26 cellular contexts compared by ENCODE assay signal in the genomic region with DNA sequence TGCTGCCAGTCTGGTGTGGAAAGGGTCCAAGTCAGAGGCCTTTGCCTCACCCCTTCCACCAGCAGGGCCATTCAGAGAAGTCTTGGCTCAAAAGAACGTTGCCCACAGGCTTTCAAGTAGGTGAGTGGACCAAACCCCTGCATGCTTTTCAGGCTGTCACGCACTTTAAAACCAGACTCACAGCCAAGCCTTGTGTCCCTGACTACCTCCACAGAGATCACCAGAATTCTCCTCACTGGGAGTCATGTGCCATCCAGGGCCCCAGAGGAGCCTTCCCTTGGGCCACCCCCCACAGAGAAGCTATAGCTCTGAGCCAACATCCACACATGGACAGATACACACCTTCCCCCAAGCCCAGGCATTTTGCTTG.
DNase-seq lines count a peak whose midpoint lies in the region; ATAC-seq and TF ChIP-seq lines count a peak whose summit lies in the region.
"Had no signal": no experiment of that assay in that cellular context is flagged by ENCODE, and none has a peak within 500 bp of the region (broad histone marks: within the 10 kb centered on the region; RNA-seq: fewer than 3 reads in every experiment).

No MANE protein-coding gene starts in this region.

- H3K27ac Mint-ChIP-seq in H9 = no peak overlapping the region; a peak in 1 of 7 replicates
- H3K27ac Mint-ChIP-seq: activated CD4-positive, alpha-beta T cell treated with anti-CD3 and anti-CD28 coated beads, Interleukin-2, amount 10 ng/mL, durations not matched to agents 24 days and 14 days; activated naive CD8-positive, alpha-beta T cell treated with anti-CD3 and anti-CD28 coated beads, Interleukin-2, amount 10 ng/mL, durations not matched to agents 7 days and 5 days; effector memory CD8-positive, alpha-beta T cell had no signal

- H3K4me2 ChIP-seq in H9 (ENCODE audit: insufficient read depth, insufficient read length, low read length) (no peak overlapping the region), trophoblast cell (ENCODE audit: low read length) (no peak overlapping the region), SK-N-SH (no peak overlapping the region)

- no peak overlapping the region for H2BK120ac ChIP-seq in H9 (ENCODE audit: low read depth, low read length, poor library complexity, severe bottlenecking)
- H2BK120ac ChIP-seq in trophoblast cell (ENCODE audit: insufficient read depth, low read length, poor library complexity) = peak overlapping the region; percentile 15

- H3K18ac ChIP-seq in H9 (ENCODE audit: insufficient read length, low read depth, low read length) (no peak overlapping the region), trophoblast cell (ENCODE audit: low read length) (no peak overlapping the region)

- H3K79me2 ChIP-seq in H9 (ENCODE audit: insufficient read depth, low read length) = no peaks in the 10 kb centered on the region
- H3K79me2 ChIP-seq in trophoblast cell (ENCODE audit: control insufficient read depth, insufficient read depth, low read length, poor library complexity) = peaks cover 3% of the 10 kb centered on the region
- no peaks in the 10 kb centered on the region for H3K79me2 ChIP-seq in SK-N-SH (ENCODE audit: insufficient read depth)
- H3K79me2 ChIP-seq: parathyroid adenoma had no signal

- ATAC-seq in GM21717 (IDR thresholded peaks at IDR 0.05; ENCODE audit: unreplicated experiment) = no peak
- ATAC-seq: body of pancreas; effector memory CD8-positive, alpha-beta T cell; gastrocnemius medialis; SK-N-SH treated with all-trans-retinoic acid at 6 μM for 48 hours had no signal

- no peak overlapping the region for H2BK15ac ChIP-seq in H9 (ENCODE audit: low read depth, low read length)

- no CpG with 5 or more reads among the region's 2 CpGs for WGBS in H9 (ENCODE audit: extremely low coverage, insufficient read length, low lambda C conversion rate)
- no CpG with 5 or more reads among the region's 2 CpGs for WGBS in trophoblast cell (ENCODE audit: extremely low coverage, insufficient coverage, insufficient read length)
- WGBS in SK-N-SH (ENCODE audit: low lambda C conversion rate) = no CpG with 5 or more reads among the region's 2 CpGs

- H4K12ac ChIP-seq in trophoblast cell (ENCODE audit: low read depth, low read length) = no peak overlapping the region

- H4K8ac ChIP-seq in H9 (replicated peaks; ENCODE audit: insufficient read length, low read depth, low read length) (no peak overlapping the region), trophoblast cell (ENCODE audit: low read depth, low read length) (no peak overlapping the region)

- H4K91ac ChIP-seq in H9 (ENCODE audit: insufficient read length, low read depth, low read length) = no peak overlapping the region
- peak overlapping the region; percentile 2 for H4K91ac ChIP-seq in trophoblast cell (ENCODE audit: low read depth, low read length)

- no peak overlapping the region for H3K9ac ChIP-seq in H9 (ENCODE audit: extremely low read depth, insufficient read length, low read length)
- no peak overlapping the region for H3K9ac ChIP-seq in trophoblast cell (ENCODE audit: low read length)
- H3K9ac ChIP-seq in SK-N-SH = no peak overlapping the region
- H3K9ac ChIP-seq: parathyroid adenoma had no signal

- peaks cover 4 to 12% of the 10 kb centered on the region in 2 experiments; a peak in 2 of 4 replicates for H3K4me1 Mint-ChIP-seq in H9

- H3K9me3 Mint-ChIP-seq in H9 = no peaks in the 10 kb centered on the region; a peak in 1 of 5 replicates
- H3K9me3 Mint-ChIP-seq: effector memory CD8-positive, alpha-beta T cell; nephron had no signal

- peaks cover 9% of the 10 kb centered on the region for H3K27me3 Mint-ChIP-seq in H9 (ENCODE audit: low read depth)

- no peaks in the 10 kb centered on the region for H3K9me2 ChIP-seq in SK-N-SH

- DNase-seq in AG10803 (ENCODE audit: low read depth) (peak; percentile 45), H9 (peak; percentile 11), astrocyte of the hippocampus (ENCODE audit: low read depth, low spot score) (peak; percentile 70), trophoblast cell (no peak), SK-N-SH (no peak), NCI-H1092 treated with DMSO at 0.1 percent for 48 hours (lab: John Stamatoyannopoulos, UW) (no peak)
- DNase-seq: activated CD4-positive, alpha-beta T cell treated with anti-CD3 and anti-CD28 coated beads, Interleukin-2, amount 10 ng/mL, durations not matched to agents 24 days and 14 days; activated effector memory CD4-positive, alpha-beta T cell treated with Interleukin-2 at 50 U/mL for 16 hours; activated naive CD8-positive, alpha-beta T cell treated with anti-CD3 and anti-CD28 coated beads, Interleukin-2, amount 10 ng/mL, durations not matched to agents 7 days and 5 days; body of pancreas; Calu3; cerebellar nuclear complex; effector memory CD8-positive, alpha-beta T cell; esophagus squamous epithelium; gastrocnemius medialis; HCEC 1CT; hippocampal formation; NCI-H1417 treated with DMSO at 0.1 percent for 48 hours; NCI-H2081 treated with DMSO at 0.1 percent for 48 hours; NCI-H345; NCI-H748 treated with DMSO at 0.1 percent for 48 hours had no signal

- no peak overlapping the region for H3K56ac ChIP-seq in H9 (ENCODE audit: insufficient read length, low read depth, low read length)

- H3K23ac ChIP-seq in H9 (ENCODE audit: insufficient read length, low read depth, low read length) = no peak overlapping the region
- H3K23ac ChIP-seq in trophoblast cell (ENCODE audit: low read length) = no peak overlapping the region

- TF ChIP-seq EP300 in SK-N-SH (IDR thresholded peaks at IDR 0.05; ENCODE audit: borderline replicate concordance in 1 of 2, low read depth in 1 of 2, low read length in 1 of 2) = no peak

- H2BK12ac ChIP-seq in H9 (ENCODE audit: insufficient read length, low read depth, low read length) = no peak overlapping the region
- peak overlapping the region; percentile 27 for H2BK12ac ChIP-seq in trophoblast cell (ENCODE audit: low read length)

- no peak overlapping the region for H3K14ac ChIP-seq in H9 (ENCODE audit: insufficient read depth, low read length)
- no peak overlapping the region for H3K14ac ChIP-seq in trophoblast cell (ENCODE audit: low read length)

- H3K79me1 ChIP-seq in H9 (ENCODE audit: insufficient read depth, low read depth, low read length, poor library complexity, severe bottlenecking) (no peaks in the 10 kb centered on the region), trophoblast cell (ENCODE audit: low read length) (peaks cover 21% of the 10 kb centered on the region)

- no peaks in the 10 kb centered on the region; a peak in 1 of 7 replicates for H3K36me3 Mint-ChIP-seq in H9 (ENCODE audit: insufficient read depth in 1 of 3, low read depth in 3 of 3)
- H3K36me3 Mint-ChIP-seq: activated naive CD8-positive, alpha-beta T cell treated with anti-CD3 and anti-CD28 coated beads, Interleukin-2, amount 10 ng/mL, durations not matched to agents 7 days and 5 days had no signal

- H3K4me3 Mint-ChIP-seq in H9 = no peak overlapping the region
- H3K4me3 Mint-ChIP-seq: activated CD4-positive, alpha-beta T cell treated with anti-CD3 and anti-CD28 coated beads, Interleukin-2, amount 10 ng/mL, durations not matched to agents 24 days and 14 days; activated naive CD8-positive, alpha-beta T cell treated with anti-CD3 and anti-CD28 coated beads, Interleukin-2, amount 10 ng/mL, durations not matched to agents 7 days and 5 days; effector memory CD8-positive, alpha-beta T cell; nephron had no signal

- H2AK5ac ChIP-seq in H9 (ENCODE audit: insufficient read length, low read length) (no peak overlapping the region), trophoblast cell (ENCODE audit: low read length) (no peak overlapping the region)

- CTCF ChIA-PET in SK-N-SH (lab: Yijun Ruan, JAX) = interaction anchor here (1.6 kb wide), 1 partner anchor 294 kb away, joined by 3 read pairs; no protein-coding TSS in a partner anchor

- H3K4ac ChIP-seq in H9 (ENCODE audit: low read depth, low read length) (no peak overlapping the region), trophoblast cell (ENCODE audit: low read depth, low read length) (no peak overlapping the region)

- no peak overlapping the region for H3T11ph ChIP-seq in H9 (ENCODE audit: low read length)

- TF ChIP-seq RAD21 in SK-N-SH (IDR thresholded peaks at IDR 0.05; ENCODE audit: low read length) = no peak

- H3K4me3 ChIP-seq in AG10803 (ENCODE audit: low read length) (no peak overlapping the region), trophoblast cell (ENCODE audit: low read depth, low read length) (no peak overlapping the region), SK-N-SH (ENCODE audit: low read depth in 2 of 2, low read length in 1 of 2) (no peak overlapping the region)
- H3K4me3 ChIP-seq: body of pancreas, esophagus squamous epithelium, gastrocnemius medialis had no signal

- H3K27me3 ChIP-seq in H9 (ENCODE audit: insufficient read depth, low read length) = no peaks in the 10 kb centered on the region
- H3K27me3 ChIP-seq in trophoblast cell (ENCODE audit: insufficient read depth, low read length) = no peaks in the 10 kb centered on the region
- no peaks in the 10 kb centered on the region for H3K27me3 ChIP-seq in SK-N-SH (ENCODE audit: insufficient read depth)
- H3K27me3 ChIP-seq: body of pancreas, esophagus squamous epithelium, gastrocnemius medialis had no signal

- POLR2A ChIA-PET in SK-N-SH (lab: Yijun Ruan, JAX) = no interaction called here

- H3K27ac ChIP-seq in H9 (ENCODE audit: insufficient read length, low read depth, low read length) (no peak overlapping the region), trophoblast cell (ENCODE audit: low read depth, low read length) (no peak overlapping the region), SK-N-SH (ENCODE audit: low read depth in 2 of 2, low read length in 1 of 2) (no peak overlapping the region)
- H3K27ac ChIP-seq: body of pancreas, C4-2B, esophagus squamous epithelium, parathyroid adenoma had no signal

- no peak for TF ChIP-seq CTCF in AG10803 (conservative IDR thresholded peaks at IDR 0.05; ENCODE audit: low read length)
- TF ChIP-seq CTCF in H9 (conservative IDR thresholded peaks at IDR 0.05) = no peak
- no peak for TF ChIP-seq CTCF in SK-N-SH (IDR thresholded peaks at IDR 0.05)

- H2BK5ac ChIP-seq in H9 (ENCODE audit: insufficient read length, low read length) = no peak overlapping the region
- H2BK5ac ChIP-seq in trophoblast cell (ENCODE audit: low read depth, low read length, poor library complexity) = no peak overlapping the region

- no peak overlapping the region for H2BK20ac ChIP-seq in H9 (ENCODE audit: low read depth, low read length, poor library complexity, severe bottlenecking)

- H4K5ac ChIP-seq in H9 (ENCODE audit: insufficient read length, low read depth, low read length) = no peak overlapping the region

- no peaks in the 10 kb centered on the region for H3K23me2 ChIP-seq in H9 (ENCODE audit: insufficient read length, low read depth, low read length, poor library complexity, severe bottlenecking)

- H3K9me3 ChIP-seq in H9 (ENCODE audit: control insufficient read depth, low read depth, low read length) = no peaks in the 10 kb centered on the region
- no peaks in the 10 kb centered on the region for H3K9me3 ChIP-seq in trophoblast cell (ENCODE audit: insufficient read depth, low read depth, low read length)
- no peaks in the 10 kb centered on the region for H3K9me3 ChIP-seq in SK-N-SH
- H3K9me3 ChIP-seq: body of pancreas, esophagus squamous epithelium, gastrocnemius medialis had no signal

- H3K4me1 ChIP-seq in H9 (ENCODE audit: insufficient read depth, low read length) = no peaks in the 10 kb centered on the region
- H3K4me1 ChIP-seq in trophoblast cell (ENCODE audit: control insufficient read depth in 1 of 2, insufficient read depth in 2 of 2, low read length in 2 of 2) = peaks cover 21 to 37% of the 10 kb centered on the region in 2 experiments
- peaks cover 16 to 24% of the 10 kb centered on the region in 2 experiments; a peak in 3 of 4 replicates for H3K4me1 ChIP-seq in SK-N-SH (ENCODE audit: control insufficient read depth in 1 of 2, insufficient read depth in 2 of 2, low read depth in 1 of 2, low read length in 1 of 2)

- no peaks in the 10 kb centered on the region for H3F3A ChIP-seq in SK-N-SH (replicated peaks; ENCODE audit: insufficient read depth)

- H3K36me3 ChIP-seq in trophoblast cell (ENCODE audit: control insufficient read depth in 1 of 2, insufficient read depth in 2 of 2, low read length in 2 of 2) (no peaks in the 10 kb centered on the region), SK-N-SH (replicated peaks in 1 of 2; ENCODE audit: control insufficient read depth in 1 of 2, insufficient read depth in 2 of 2, low read length in 1 of 2) (no peaks in the 10 kb centered on the region)
- H3K36me3 ChIP-seq: esophagus squamous epithelium, gastrocnemius medialis had no signal

- H2AFZ ChIP-seq in H9 (ENCODE audit: low read length) (no peak overlapping the region), trophoblast cell (ENCODE audit: insufficient read depth, low read length, poor library complexity) (no peak overlapping the region), SK-N-SH (ENCODE audit: low read depth) (no peak overlapping the region)
- H2AFZ ChIP-seq: parathyroid adenoma had no signal

- no peaks in the 10 kb centered on the region for H4K20me1 ChIP-seq in H9 (ENCODE audit: control insufficient read depth, insufficient read depth, insufficient read length)
- no peaks in the 10 kb centered on the region for H4K20me1 ChIP-seq in SK-N-SH (ENCODE audit: insufficient read depth)

Comparison
In these comparisons a context has a peak if more than half of its experiments do, and no peak if none do; other contexts are left out.
1. DNase-seq: peak in AG10803 (single experiment), H9 (single experiment) and astrocyte of the hippocampus (single experiment); none in trophoblast cell (0 of 2), SK-N-SH (single experiment) and NCI-H1092 treated with DMSO at 0.1 percent for 48 hours (single experiment).